16 cellular contexts compared by ENCODE assay signal in the genomic region with DNA sequence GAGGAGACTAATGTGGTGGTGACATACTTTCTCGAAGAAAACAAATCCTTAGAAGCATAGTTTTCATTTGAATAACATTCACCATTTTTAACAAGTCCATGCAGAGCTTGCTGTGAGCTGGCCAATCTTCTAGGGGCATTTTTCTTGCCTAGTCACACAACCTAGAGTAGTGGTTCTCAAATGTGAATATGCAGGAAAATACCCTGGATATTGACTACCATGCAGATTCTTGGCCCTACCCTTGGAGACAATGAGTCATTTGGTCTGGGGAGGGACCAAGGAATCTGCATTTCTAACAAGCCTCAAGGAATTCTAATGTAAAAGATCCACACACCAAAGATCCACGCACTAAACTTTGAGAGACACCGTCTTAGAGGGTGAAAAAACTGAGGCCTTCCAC. TPM values are rescaled to one million over a fixed set of nuclear protein-coding genes. Genes with fewer than 3 reads are reported as not detected.
"Had no signal": no experiment of that assay in that cellular context is flagged by ENCODE, and none has a peak within 500 bp of the region (broad histone marks: within the 10 kb centered on the region; RNA-seq: fewer than 3 reads in every experiment).

No MANE protein-coding gene starts in this region.

- H3K36me3 ChIP-seq: neutrophil, upper lobe of left lung had no signal

- H3K9me3 Mint-ChIP-seq: activated CD8-positive, alpha-beta T cell treated with anti-CD3 and anti-CD28 coated beads for 36 hours; activated naive CD8-positive, alpha-beta T cell treated with anti-CD3 and anti-CD28 coated beads for 36 hours; endodermal cell had no signal

- H3K36me3 Mint-ChIP-seq: activated naive CD8-positive, alpha-beta T cell treated with anti-CD3 and anti-CD28 coated beads for 36 hours; naive B cell had no signal

- H3K9me3 ChIP-seq: neutrophil, upper lobe of left lung had no signal

- H3K27ac Mint-ChIP-seq: activated CD8-positive, alpha-beta T cell treated with anti-CD3 and anti-CD28 coated beads for 36 hours; activated naive CD8-positive, alpha-beta T cell treated with anti-CD3 and anti-CD28 coated beads for 36 hours; endodermal cell; WTC11 had no signal

- H3K4me1 ChIP-seq: upper lobe of left lung had no signal

- H3K27ac ChIP-seq: neutrophil, skin epidermis, upper lobe of left lung had no signal

- H3K4me3 Mint-ChIP-seq: activated CD8-positive, alpha-beta T cell treated with anti-CD3 and anti-CD28 coated beads for 36 hours; activated naive CD8-positive, alpha-beta T cell treated with anti-CD3 and anti-CD28 coated beads for 36 hours; endodermal cell; naive B cell; WTC11 had no signal

- H3K4me1 Mint-ChIP-seq: activated naive CD8-positive, alpha-beta T cell treated with anti-CD3 and anti-CD28 coated beads for 36 hours; naive B cell had no signal

- ATAC-seq: activated CD8-positive, alpha-beta T cell treated with anti-CD3 and anti-CD28 coated beads for 36 hours had no signal

- H3K27me3 ChIP-seq: upper lobe of left lung had no signal

- DNase-seq: activated CD4-positive, alpha-beta T cell treated with anti-CD3 and anti-CD28 coated beads for 48 hours; activated CD8-positive, alpha-beta T cell treated with anti-CD3 and anti-CD28 coated beads for 36 hours; activated gamma-delta T cell treated with Interleukin-2 at 50 U/mL for 16 hours; activated naive CD8-positive, alpha-beta T cell treated with anti-CD3 and anti-CD28 coated beads for 36 hours; endodermal cell; erythroblast; naive B cell; stimulated activated CD4-positive, alpha-beta T cell treated with anti-CD3 and anti-CD28 coated beads, Interleukin-4, amount 100 ng/mL, for 24 hours; stimulated activated naive CD4-positive, alpha-beta T cell; T-helper 2 cell; upper lobe of left lung had no signal

- H3K4me3 ChIP-seq: lung, skin epidermis, upper lobe of left lung had no signal

RNA-seq across cellular contexts. Expression of a gene that starts 23.5 kb away (rescaled TPM):
- total RNA-seq: activated CD8-positive, alpha-beta T cell treated with anti-CD3 and anti-CD28 coated beads for 36 hours; activated naive CD8-positive, alpha-beta T cell treated with anti-CD3 and anti-CD28 coated beads for 36 hours; dermis microvascular lymphatic vessel endothelial cell; lung had no signal
